1 cellular context compared by ENCODE assay signal in genomic region chr6:28211840-28212509, GRCh38.
TF ChIP-seq lines count a peak whose summit lies in the region.

No MANE protein-coding gene starts in this region.

TF ChIP-seq in IMR-90, 13 proteins besides CTCF, POLR2A, EP300 and RAD21 (continued from another document):
- no peak for TF ChIP-seq MAFK (IDR thresholded peaks at IDR 0.05; ENCODE audit: low read depth, low read length)
- no peak for TF ChIP-seq RCOR1 (IDR thresholded peaks at IDR 0.05; ENCODE audit: insufficient replicate concordance, low read length)
- no peak for TF ChIP-seq SMC3 (IDR thresholded peaks at IDR 0.05; ENCODE audit: low read depth, low read length)
- TF ChIP-seq CEBPB (IDR thresholded peaks at IDR 0.05; ENCODE audit: low read depth, low read length), result no peak
